ENCODE assay signal across 9 cellular contexts in genomic region chr22:38503021-38503420, GRCh38. TPM values are rescaled to one million over a fixed set of nuclear protein-coding genes. Genes with fewer than 3 reads are reported as not detected.
DNase-seq lines count a peak whose midpoint lies in the region; ATAC-seq and TF ChIP-seq lines count a peak whose summit lies in the region.
"Had no signal": no experiment of that assay in that cellular context is flagged by ENCODE, and none has a peak within 500 bp of the region (broad histone marks: within the 10 kb centered on the region; RNA-seq: fewer than 3 reads in every experiment).

No MANE protein-coding gene starts in this region.

- H3K9me3 Mint-ChIP-seq in neural crest cell = peaks cover 3% of the 10 kb centered on the region

- peak overlapping the region; percentile 91 for H3K4me3 ChIP-seq in BJ (ENCODE audit: low read depth, low read length)
- peak overlapping the region; percentile 2; the same call in 1 of the 2 replicates for H3K4me3 ChIP-seq in LNCaP clone FGC (ENCODE audit: low read depth, low read length)
- peak overlapping the region; percentile 0 to 98 (median 89) for H3K4me3 ChIP-seq in dorsolateral prefrontal cortex

- peaks cover 12% of the 10 kb centered on the region for H3K36me3 ChIP-seq in BJ (ENCODE audit: control insufficient read depth, insufficient read depth, low read length)

- POLR2A ChIA-PET in BJ (lab: Charles Lee) (interaction anchor here (0.5 kb wide), 1 partner anchor 11 kb away, joined by 11 read pairs; no protein-coding TSS in a partner anchor), RWPE1 (lab: Yijun Ruan, JAX; ENCODE audit: low non-redundant PET) (no interaction called here), HEK293T (lab: Yijun Ruan, JAX) (interaction anchor here (2.0 to 2.7 kb wide), 2 partner anchors 11 to 67 kb away, joined by 6 to 12 read pairs; partner anchors contain the start of gene DMC1)

- DNase-seq in BJ (ENCODE audit: low read depth) = no peak
- DNase-seq in LNCaP clone FGC (ENCODE audit: low read depth) = peak; percentile 58
- no peak for DNase-seq in dorsolateral prefrontal cortex
- no peak for DNase-seq in neural crest cell (ENCODE audit: low read depth, low spot score)
- no peak for DNase-seq in RWPE1 (ENCODE audit: low spot score)
- DNase-seq in HEK293T (ENCODE audit: extremely low spot score) = no peak
- DNase-seq in NCI-H446 (lab: John Stamatoyannopoulos, UW) = no peak
- DNase-seq: NCI-H226 had no signal

- H3K27me3 Mint-ChIP-seq in neural crest cell (ENCODE audit: low read depth) = peaks cover 5% of the 10 kb centered on the region

- ATAC-seq in HG03432 (IDR thresholded peaks at IDR 0.05; ENCODE audit: unreplicated experiment) = no peak

- H3K27me3 ChIP-seq in BJ (ENCODE audit: control insufficient read depth, insufficient read depth, low read length) (no peaks in the 10 kb centered on the region), dorsolateral prefrontal cortex (no peaks in the 10 kb centered on the region)

- peaks cover 47% of the 10 kb centered on the region for H3K4me1 Mint-ChIP-seq in neural crest cell

- H3K27ac ChIP-seq in dorsolateral prefrontal cortex (peak overlapping the region in 18 of 59 donors; percentile 0 to 100 (median 20)), RWPE1 (no peak overlapping the region)

- TF ChIP-seq CTCF in BJ (IDR thresholded peaks at IDR 0.05; ENCODE audit: insufficient read depth, low read depth, low read length) (no peak), LNCaP clone FGC (IDR thresholded peaks at IDR 0.05; ENCODE audit: control insufficient read depth, extremely low read depth, insufficient read depth) (no peak), dorsolateral prefrontal cortex (IDR thresholded peaks at IDR 0.05 in 54 of 56, conservative IDR thresholded peaks at IDR 0.05 in 2 of 56; ENCODE audit: low read depth in 1 of 56, partially characterized antibody in 56 of 56) (no peak), neural crest cell (conservative IDR thresholded peaks at IDR 0.05) (no peak), RWPE1 (conservative IDR thresholded peaks at IDR 0.05; ENCODE audit: low read depth) (no peak)

- CTCF ChIA-PET in BJ (lab: Yijun Ruan, JAX) (interaction anchor here (1.2 to 1.6 kb wide), 2 partner anchors 9 to 16 kb away, joined by 3 to 6 read pairs; no protein-coding TSS in a partner anchor), RWPE1 (lab: Yijun Ruan, JAX) (interaction anchor here (0.9 kb wide), 1 partner anchor 16 kb away, joined by 4 read pairs; no protein-coding TSS in a partner anchor), HEK293T (lab: Yijun Ruan, JAX) (interaction anchor here (1.0 kb wide), 1 partner anchor 27 kb away, joined by 3 read pairs; no protein-coding TSS in a partner anchor)

- peak overlapping the region; percentile 98 for H3K4me3 Mint-ChIP-seq in neural crest cell

- H3K27ac Mint-ChIP-seq in neural crest cell (ENCODE audit: unreplicated experiment) = no peak overlapping the region

- H3K36me3 Mint-ChIP-seq in neural crest cell (ENCODE audit: low read depth) = peaks cover 38% of the 10 kb centered on the region

- intact Hi-C loops in dorsolateral prefrontal cortex (cut with DNase I) = loop anchor here (5.0 to 10.0 kb wide), 2 partner anchors 101 to 152 kb away; partner anchors contain the start of genes CBY1 (in 1 of the 2) and FAM227A (in 1 of the 2)

TF ChIP-seq in HEK293T, 16 proteins besides CTCF, POLR2A, EP300 and RAD21:
- TF ChIP-seq BHLHE40 (IDR thresholded peaks at IDR 0.05; ENCODE audit: borderline replicate concordance) (no peak), FOXM1 (IDR thresholded peaks at IDR 0.05; ENCODE audit: borderline replicate concordance) (no peak), SUZ12 (IDR thresholded peaks at IDR 0.05) (no peak), TARDBP (IDR thresholded peaks at IDR 0.05) (no peak), LEF1 (IDR thresholded peaks at IDR 0.05; ENCODE audit: borderline replicate concordance) (no peak), CTBP1 (IDR thresholded peaks at IDR 0.05; ENCODE audit: borderline replicate concordance) (no peak), HDGF (IDR thresholded peaks at IDR 0.05; ENCODE audit: borderline replicate concordance) (no peak), NFRKB (IDR thresholded peaks at IDR 0.05) (no peak), FOXA1 (IDR thresholded peaks at IDR 0.05) (no peak), PKNOX1 (IDR thresholded peaks at IDR 0.05) (no peak), ARNT (IDR thresholded peaks at IDR 0.05) (no peak; the same call in 1 of the 2 replicates), ZNF384 (IDR thresholded peaks at IDR 0.05) (no peak)

RNA-seq across cellular contexts. Expression of gene DDX17, which starts 3.1 kb away (rescaled TPM):
- 318 and 360 TPM in 2 replicates for polyA plus RNA-seq in BJ (2011; rRNA removed)
- 245 and 332 TPM in 2 replicates for polyA minus RNA-seq in BJ (2011; rRNA and poly(A)+ RNA removed)
- total RNA-seq in dorsolateral prefrontal cortex (100 to 1,000 TPM; 359 to 670 (median 471) TPM), neural crest cell (485 and 500 TPM in 2 replicates)

RNA-seq across cellular contexts. Expression of gene KDELR3, which starts 35.1 kb away (rescaled TPM):
- polyA plus RNA-seq in BJ (2011; rRNA removed) = 150 and 222 TPM in 2 replicates
- 63.3 and 103 TPM in 2 replicates for polyA minus RNA-seq in BJ (2011; rRNA and poly(A)+ RNA removed)
- total RNA-seq in dorsolateral prefrontal cortex (1 to 10 TPM in 88 of 120 experiments, under 1 TPM in 30, not detected in 2; 0.35 to 4.3 (median 1.4) TPM), neural crest cell (5.1 and 5.3 TPM in 2 replicates)

RNA-seq across cellular contexts. Expression of gene KCNJ4, which starts 48.0 kb away (rescaled TPM):
- polyA plus RNA-seq in BJ (2011; rRNA removed) = not detected in 2 replicates
- not detected in 2 replicates for polyA minus RNA-seq in BJ (2011; rRNA and poly(A)+ RNA removed)
- total RNA-seq in dorsolateral prefrontal cortex (100 to 1,000 TPM in 35 of 120 experiments, 10 to 100 TPM in 85; 21.0 to 129 (median 87.1) TPM), neural crest cell (4.0 and 4.4 TPM in 2 replicates)

Comparison
In these comparisons a context has a peak if more than half of its experiments do, and no peak if none do; other contexts are left out.
1. H3K4me3 ChIP-seq: peak in every context shown above with its lines; median percentile 91 in BJ; 89 in dorsolateral prefrontal cortex; 2 in LNCaP clone FGC.